In genomic region chr2:151840216-151840691, GRCh38 we compare ENCODE assay signal across 12 cellular contexts. TPM values are rescaled to one million over a fixed set of nuclear protein-coding genes. Genes with fewer than 3 reads are reported as not detected.
A peak's percentile ranks its signal among the peaks of the same experiment; 100 is the strongest.
DNase-seq lines count a peak whose midpoint lies in the region; ATAC-seq and TF ChIP-seq lines count a peak whose summit lies in the region.
"Had no signal": no experiment of that assay in that cellular context is flagged by ENCODE, and none has a peak within 500 bp of the region (broad histone marks: within the 10 kb centered on the region; RNA-seq: fewer than 3 reads in every experiment).

No MANE protein-coding gene starts in this region.

- H4K20me1 ChIP-seq in KMS-11 (ENCODE audit: insufficient read depth) = no peaks in the 10 kb centered on the region

- 54% methylated on average over 2 of the region's 2 CpGs for WGBS in suprapubic skin

- DNase-seq in activated T-cell treated with anti-CD3 and anti-CD28 coated beads, Interleukin-2, amount 50 U/mL, for 72 hours = no peak
- no peak for DNase-seq in activated T-cell treated with anti-CD3 and anti-CD28 coated beads, Interleukin-2, amount 50 U/mL, for 1 hour
- DNase-seq in suprapubic skin (ENCODE audit: low spot score in 2 of 2) (no peak), NCI-H526 treated with DMSO at 0.1 percent for 48 hours (lab: John Stamatoyannopoulos, UW) (no peak), NCI-H774 (lab: John Stamatoyannopoulos, UW) (no peak), glutamatergic neuron (no peak)
- DNase-seq: hypothalamus, NCI-H2171 treated with DMSO at 0.1 percent for 48 hours had no signal

- TF ChIP-seq CTCF in KMS-11 (conservative IDR thresholded peaks at IDR 0.05; ENCODE audit: low read depth, low read length) (no peak), suprapubic skin (IDR thresholded peaks at IDR 0.05) (no peak), glutamatergic neuron (IDR thresholded peaks at IDR 0.05; ENCODE audit: partially characterized antibody, unreplicated experiment) (no peak)

- H3K27ac Mint-ChIP-seq in activated T-cell treated with anti-CD3 and anti-CD28 coated beads, Interleukin-2, amount 50 U/mL, for 72 hours = no peak overlapping the region
- no peak overlapping the region for H3K27ac Mint-ChIP-seq in glutamatergic neuron (ENCODE audit: unreplicated experiment)

- TF ChIP-seq POLR2A in suprapubic skin (IDR thresholded peaks at IDR 0.05) = no peak

- H3K9ac ChIP-seq in KMS-11 = no peak overlapping the region

- peak overlapping the region; percentile 0; the same call in 1 of the 2 replicates for H3K27ac ChIP-seq in KMS-11
- peak overlapping the region; percentile 6 for H3K27ac ChIP-seq in suprapubic skin
- H3K27ac ChIP-seq: neutrophil had no signal

- H2AFZ ChIP-seq in KMS-11 (ENCODE audit: low read depth) = peak overlapping the region; percentile 5; the same call in 1 of the 2 replicates

- TF ChIP-seq EP300 in suprapubic skin (IDR thresholded peaks at IDR 0.05) = no peak

- peak overlapping the region; percentile 10; the same call in 1 of the 2 replicates for H3K4me2 ChIP-seq in KMS-11

- H3K9me3 ChIP-seq in suprapubic skin = no peaks in the 10 kb centered on the region
- H3K9me3 ChIP-seq: neutrophil had no signal

- no peak overlapping the region for H3K4me3 Mint-ChIP-seq in activated T-cell treated with anti-CD3 and anti-CD28 coated beads, Interleukin-2, amount 50 U/mL, for 72 hours
- H3K4me3 Mint-ChIP-seq in glutamatergic neuron (ENCODE audit: unreplicated experiment) = no peak overlapping the region
- H3K4me3 Mint-ChIP-seq: brain had no signal

- H3K79me2 ChIP-seq in KMS-11 (ENCODE audit: insufficient read depth, low read depth) = no peaks in the 10 kb centered on the region

- H3K27me3 ChIP-seq in KMS-11 (ENCODE audit: insufficient read depth, low read depth) (no peaks in the 10 kb centered on the region), suprapubic skin (no peaks in the 10 kb centered on the region)
- H3K27me3 ChIP-seq: neutrophil had no signal

- H3K4me3 ChIP-seq in KMS-11 (IDR thresholded peaks at IDR 0.05; ENCODE audit: insufficient read depth, low read depth, low read length) (no peak overlapping the region), suprapubic skin (no peak overlapping the region)

- no peaks in the 10 kb centered on the region for H3K36me3 ChIP-seq in KMS-11 (ENCODE audit: insufficient read depth)
- H3K36me3 ChIP-seq in suprapubic skin = no peaks in the 10 kb centered on the region
- H3K36me3 ChIP-seq: neutrophil had no signal

- H3K9me3 Mint-ChIP-seq in activated T-cell treated with anti-CD3 and anti-CD28 coated beads, Interleukin-2, amount 50 U/mL, for 72 hours = no peaks in the 10 kb centered on the region
- no peaks in the 10 kb centered on the region for H3K9me3 Mint-ChIP-seq in glutamatergic neuron (ENCODE audit: unreplicated experiment)
- H3K9me3 Mint-ChIP-seq: brain had no signal

- no peaks in the 10 kb centered on the region for H3K27me3 Mint-ChIP-seq in activated T-cell treated with anti-CD3 and anti-CD28 coated beads, Interleukin-2, amount 50 U/mL, for 72 hours (ENCODE audit: low read depth)
- no peaks in the 10 kb centered on the region for H3K27me3 Mint-ChIP-seq in glutamatergic neuron (ENCODE audit: unreplicated experiment)
- H3K27me3 Mint-ChIP-seq: brain had no signal

- no peaks in the 10 kb centered on the region for H3K36me3 Mint-ChIP-seq in activated T-cell treated with anti-CD3 and anti-CD28 coated beads, Interleukin-2, amount 50 U/mL, for 72 hours (ENCODE audit: insufficient read depth in 2 of 2)
- no peaks in the 10 kb centered on the region for H3K36me3 Mint-ChIP-seq in glutamatergic neuron (ENCODE audit: unreplicated experiment)

- peaks cover 13% of the 10 kb centered on the region for H3K4me1 Mint-ChIP-seq in activated T-cell treated with anti-CD3 and anti-CD28 coated beads, Interleukin-2, amount 50 U/mL, for 72 hours (ENCODE audit: low read depth)
- no peaks in the 10 kb centered on the region for H3K4me1 Mint-ChIP-seq in glutamatergic neuron (ENCODE audit: low read depth, unreplicated experiment)

- peak; percentile 90 to 95 for ATAC-seq in activated T-cell treated with anti-CD3 and anti-CD28 coated beads, Interleukin-2, amount 50 U/mL, for 72 hours (replicated peaks in 1 of 2)
- ATAC-seq in HG02763 (IDR thresholded peaks at IDR 0.05; ENCODE audit: unreplicated experiment) = peak; percentile 97

- H3K4me1 ChIP-seq in KMS-11 (ENCODE audit: low read depth, poor library complexity, severe bottlenecking) = peaks cover 20% of the 10 kb centered on the region
- peaks cover 3% of the 10 kb centered on the region for H3K4me1 ChIP-seq in suprapubic skin

RNA-seq across cellular contexts. Expression of gene ARL5A, which starts 12.0 kb away (rescaled TPM):
- 10 to 100 TPM; 38.4 to 46.3 TPM for total RNA-seq in activated T-cell treated with anti-CD3 and anti-CD28 coated beads, Interleukin-2, amount 50 U/mL, for 72 hours
- total RNA-seq in suprapubic skin (100 to 1,000 TPM in 1 of 4 donors, 10 to 100 TPM in 3; 76.7 to 124 (median 94.5) TPM), glutamatergic neuron (ENCODE audit: unreplicated experiment) (30.3 TPM)
